19 cellular contexts compared by ENCODE assay signal in the genomic region with DNA sequence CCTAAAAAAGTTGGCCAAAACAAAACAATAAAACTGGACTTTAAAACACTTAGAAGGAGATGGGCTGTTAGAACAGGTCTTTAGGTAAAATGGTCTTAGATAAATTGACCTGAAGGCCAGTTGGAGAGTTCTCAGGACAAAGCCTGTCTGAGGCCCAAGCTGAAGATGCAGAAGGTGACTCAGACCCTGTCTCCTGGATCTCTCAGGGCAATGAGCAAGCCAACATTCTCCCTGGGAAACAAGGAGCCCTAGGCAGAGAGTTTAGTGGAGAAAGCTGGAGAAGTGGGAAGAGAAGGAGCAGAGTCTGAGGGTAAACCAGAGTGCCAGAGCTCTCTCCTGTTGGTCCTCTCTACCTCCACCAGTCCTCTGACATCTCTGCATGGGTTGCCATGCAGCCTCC.
"Had no signal": no experiment of that assay in that cellular context is flagged by ENCODE, and none has a peak within 500 bp of the region (broad histone marks: within the 10 kb centered on the region; RNA-seq: fewer than 3 reads in every experiment).

No MANE protein-coding gene starts in this region.

- H3K9me3 ChIP-seq: mucosa of descending colon, neutrophil, right lobe of liver had no signal

- ATAC-seq: mucosa of descending colon; natural killer cell treated with Interleukin-12 subunit alpha and Interleukin-12 subunit beta and Interleukin-15 and Interleukin-18, amount 100 ng/mL, for 72 hours; right lobe of liver; stimulated activated naive B cell treated with anti-CD40 and anti-IgM and Interleukin-4, amounts not matched to agents 10 μg/mL and 1 μg/mL and 100 μg/mL, for 72 hours had no signal

- H3K9ac ChIP-seq: parathyroid adenoma had no signal

- H3K4me3 ChIP-seq: esophagus muscularis mucosa, lung, mucosa of descending colon, right lobe of liver, thoracic aorta, tibial nerve, upper lobe of left lung had no signal

- H2AFZ ChIP-seq: parathyroid adenoma had no signal

- H3K79me2 ChIP-seq: parathyroid adenoma had no signal

- H3K27ac ChIP-seq: esophagus muscularis mucosa, neutrophil, parathyroid adenoma, right lobe of liver, thoracic aorta, tibial nerve, upper lobe of left lung had no signal

- H3K4me1 ChIP-seq: esophagus muscularis mucosa, parathyroid adenoma, right lobe of liver, tibial nerve, upper lobe of left lung had no signal

- H3K27me3 ChIP-seq: neutrophil, right lobe of liver, tibial nerve, upper lobe of left lung had no signal

- FAIRE-seq: keratinocyte, small intestine, urothelium cell line had no signal

- DNase-seq: cortex of kidney; mesenchymal stem cell; mucosa of descending colon; naive B cell; right lobe of liver; small intestine; stimulated activated CD4-positive, alpha-beta T cell treated with anti-CD3 and anti-CD28 coated beads, Interleukin-15, amount 100 ng/mL, for 24 hours; stimulated activated CD4-positive, alpha-beta T cell treated with anti-CD3 and anti-CD28 coated beads, Interleukin-2, amount 100 ng/mL, for 48 hours; stimulated activated naive B cell treated with anti-CD40 and anti-IgM and Interleukin-4, amounts not matched to agents 10 μg/mL and 1 μg/mL and 100 μg/mL, for 72 hours; upper lobe of left lung had no signal

- H3K36me3 ChIP-seq: esophagus muscularis mucosa, neutrophil, right lobe of liver, thoracic aorta, tibial nerve, upper lobe of left lung had no signal
